1 cellular context compared by ENCODE assay signal in the genomic region with DNA sequence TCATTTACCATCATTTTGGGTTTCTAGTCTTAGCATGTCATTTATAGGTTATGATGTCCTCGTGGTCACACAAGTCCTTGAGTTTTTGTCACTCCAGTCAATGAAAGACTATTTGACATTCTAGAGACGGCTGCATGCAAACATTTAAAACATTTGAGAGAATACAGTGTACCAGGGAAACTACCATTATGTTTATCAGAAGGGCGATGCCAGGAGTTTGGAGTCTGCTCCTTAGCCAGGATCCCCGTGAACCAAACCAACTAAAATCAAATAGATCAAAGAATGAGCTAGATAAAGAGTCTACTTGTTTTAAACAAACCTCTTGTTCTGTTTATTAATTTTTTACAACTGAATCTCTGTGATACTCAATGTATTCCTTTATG.
TF ChIP-seq lines count a peak whose summit lies in the region.

No MANE protein-coding gene starts in this region.

TF ChIP-seq in WTC11, 78 proteins besides CTCF, POLR2A, EP300 and RAD21 (continued from another document):
- no peak for TF ChIP-seq AR (CRISPR knock-in tag; IDR thresholded peaks at IDR 0.05)
- no peak for TF ChIP-seq ZNF423 (CRISPR knock-in tag; IDR thresholded peaks at IDR 0.05)
- no peak for TF ChIP-seq CDX4 (CRISPR knock-in tag; IDR thresholded peaks at IDR 0.05; ENCODE audit: borderline replicate concordance)
- no peak for TF ChIP-seq NR1H2 (CRISPR knock-in tag; IDR thresholded peaks at IDR 0.05)
- no peak for TF ChIP-seq E2F5 (CRISPR knock-in tag; IDR thresholded peaks at IDR 0.05)
- no peak for TF ChIP-seq FOXP1 (CRISPR knock-in tag; IDR thresholded peaks at IDR 0.05; ENCODE audit: borderline replicate concordance)
- TF ChIP-seq ZNF263 (CRISPR knock-in tag; IDR thresholded peaks at IDR 0.05; ENCODE audit: low read depth): no peak
- TF ChIP-seq, protein P1, sequence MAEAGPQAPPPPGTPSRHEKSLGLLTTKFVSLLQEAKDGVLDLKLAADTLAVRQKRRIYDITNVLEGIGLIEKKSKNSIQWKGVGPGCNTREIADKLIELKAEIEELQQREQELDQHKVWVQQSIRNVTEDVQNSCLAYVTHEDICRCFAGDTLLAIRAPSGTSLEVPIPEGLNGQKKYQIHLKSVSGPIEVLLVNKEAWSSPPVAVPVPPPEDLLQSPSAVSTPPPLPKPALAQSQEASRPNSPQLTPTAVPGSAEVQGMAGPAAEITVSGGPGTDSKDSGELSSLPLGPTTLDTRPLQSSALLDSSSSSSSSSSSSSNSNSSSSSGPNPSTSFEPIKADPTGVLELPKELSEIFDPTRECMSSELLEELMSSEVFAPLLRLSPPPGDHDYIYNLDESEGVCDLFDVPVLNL (CRISPR knock-in tag; IDR thresholded peaks at IDR 0.05; ENCODE audit: borderline replicate concordance, low read depth): no peak
- TF ChIP-seq, protein P2, sequence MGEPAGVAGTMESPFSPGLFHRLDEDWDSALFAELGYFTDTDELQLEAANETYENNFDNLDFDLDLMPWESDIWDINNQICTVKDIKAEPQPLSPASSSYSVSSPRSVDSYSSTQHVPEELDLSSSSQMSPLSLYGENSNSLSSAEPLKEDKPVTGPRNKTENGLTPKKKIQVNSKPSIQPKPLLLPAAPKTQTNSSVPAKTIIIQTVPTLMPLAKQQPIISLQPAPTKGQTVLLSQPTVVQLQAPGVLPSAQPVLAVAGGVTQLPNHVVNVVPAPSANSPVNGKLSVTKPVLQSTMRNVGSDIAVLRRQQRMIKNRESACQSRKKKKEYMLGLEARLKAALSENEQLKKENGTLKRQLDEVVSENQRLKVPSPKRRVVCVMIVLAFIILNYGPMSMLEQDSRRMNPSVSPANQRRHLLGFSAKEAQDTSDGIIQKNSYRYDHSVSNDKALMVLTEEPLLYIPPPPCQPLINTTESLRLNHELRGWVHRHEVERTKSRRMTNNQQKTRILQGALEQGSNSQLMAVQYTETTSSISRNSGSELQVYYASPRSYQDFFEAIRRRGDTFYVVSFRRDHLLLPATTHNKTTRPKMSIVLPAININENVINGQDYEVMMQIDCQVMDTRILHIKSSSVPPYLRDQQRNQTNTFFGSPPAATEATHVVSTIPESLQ (CRISPR knock-in tag; IDR thresholded peaks at IDR 0.05): no peak
- TF ChIP-seq ZMAT4 (CRISPR knock-in tag; IDR thresholded peaks at IDR 0.05): no peak
- TF ChIP-seq E2F1 (CRISPR knock-in tag; IDR thresholded peaks at IDR 0.05): no peak
